12 cellular contexts compared by ENCODE assay signal in the genomic region with DNA sequence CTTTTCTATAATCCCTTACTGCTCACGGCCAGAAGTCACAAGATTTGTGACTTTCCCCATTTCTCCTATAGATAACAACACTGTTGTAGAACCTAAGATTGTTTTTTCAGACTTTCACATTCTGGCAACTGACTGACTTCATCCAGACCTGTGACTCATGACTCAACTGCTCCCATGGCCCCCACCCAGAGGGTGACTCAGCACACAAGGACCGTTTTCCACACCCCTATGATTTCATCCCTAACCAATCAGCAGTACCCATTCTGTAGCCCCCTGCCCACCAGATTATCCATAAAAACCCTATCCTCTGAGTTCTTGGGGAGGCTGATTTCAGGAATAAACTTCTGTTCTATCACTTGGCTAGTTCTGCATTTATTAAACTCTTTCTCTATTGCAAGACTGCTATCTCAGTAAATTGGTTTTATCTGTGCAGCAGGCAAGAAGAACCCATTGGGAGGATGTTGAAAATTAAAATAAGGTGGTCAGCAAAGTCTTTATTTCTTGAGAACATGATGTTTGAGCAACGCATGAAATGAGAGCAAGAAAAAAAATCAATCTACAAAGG.
DNase-seq lines count a peak whose midpoint lies in the region; FAIRE-seq and TF ChIP-seq lines count a peak whose summit lies in the region.
"Had no signal": no experiment of that assay in that cellular context is flagged by ENCODE, and none has a peak within 500 bp of the region (broad histone marks: within the 10 kb centered on the region; RNA-seq: fewer than 3 reads in every experiment).

No MANE protein-coding gene starts in this region.

- no peaks in the 10 kb centered on the region for H3K27me3 ChIP-seq in ACC112 (ENCODE audit: insufficient read depth, low read length)

- peak overlapping the region; percentile 45 for H2AFZ ChIP-seq in ACC112 (ENCODE audit: low read length, unreplicated experiment)

- FAIRE-seq in HTR-8/SVneo (lab: Jason Lieb, UNC), result no peak

- peak overlapping the region; percentile 28; the same call in 1 of the 2 replicates for H3K4me3 ChIP-seq in ACC112 (ENCODE audit: low read depth, low read length)
- H3K4me3 ChIP-seq in astrocyte of the spinal cord (ENCODE audit: low read depth, low read length), result no peak overlapping the region
- H3K4me3 ChIP-seq in fibroblast of villous mesenchyme (ENCODE audit: low read depth, low read length), result no peak overlapping the region
- H3K4me3 ChIP-seq: lung had no signal

- in situ Hi-C loops in astrocyte of the spinal cord (cut with HindIII; ENCODE audit: low sequenced_read_pairs), result no loop called here

- no peaks in the 10 kb centered on the region for H3K79me2 ChIP-seq in ACC112 (ENCODE audit: control insufficient read depth, insufficient read depth, low read length, unreplicated experiment)

- H3K4me1 ChIP-seq in ACC112 (ENCODE audit: control insufficient read depth, insufficient read depth, low read length, unreplicated experiment), result peaks cover 15% of the 10 kb centered on the region

- H3K36me3 ChIP-seq in ACC112 (ENCODE audit: insufficient read depth, low read length), result no peaks in the 10 kb centered on the region; the same call in 1 of the 2 replicates

- no peak for TF ChIP-seq CTCF in astrocyte of the spinal cord (IDR thresholded peaks at IDR 0.05; ENCODE audit: low read depth, low read length)
- no peak for TF ChIP-seq CTCF in fibroblast of villous mesenchyme (IDR thresholded peaks at IDR 0.05; ENCODE audit: insufficient read depth, low read depth, low read length)
- no peak for TF ChIP-seq CTCF in GM10266 (IDR thresholded peaks at IDR 0.05; ENCODE audit: control insufficient read depth, insufficient read depth, low read depth, missing control alignments)

- peak overlapping the region; percentile 75 for H3K27ac ChIP-seq in ACC112 (ENCODE audit: low read depth, low read length)
- H3K27ac ChIP-seq: VCaP had no signal

- DNase-seq in HT1080 (ENCODE audit: low read depth), result peak; percentile 81
- peak; percentile 76 for DNase-seq in astrocyte of the spinal cord (ENCODE audit: low read depth, low spot score)
- DNase-seq in fibroblast of villous mesenchyme (ENCODE audit: low read depth), result peak; percentile 42
- DNase-seq in GM10266 (ENCODE audit: extremely low spot score), result no peak
- no peak for DNase-seq in Ammon's horn (ENCODE audit: low spot score)
- DNase-seq in NCI-H2171 treated with DMSO at 0.1 percent for 48 hours (lab: John Stamatoyannopoulos, UW), result no peak
- no peak for DNase-seq in HTR-8/SVneo (ENCODE audit: insufficient read length, low spot score)
- DNase-seq: cerebellar nuclear complex, MV-4-11 had no signal

Comparison
In these comparisons a context has a peak if more than half of its experiments do, and no peak if none do; other contexts are left out.
1. DNase-seq: peak in HT1080 (single experiment), astrocyte of the spinal cord (single experiment) and fibroblast of villous mesenchyme (single experiment); none in GM10266 (single experiment), Ammon's horn (single experiment), NCI-H2171 treated with DMSO at 0.1 percent for 48 hours (single experiment) and HTR-8/SVneo (single experiment).